1 cellular context compared by ENCODE assay signal in the genomic region with DNA sequence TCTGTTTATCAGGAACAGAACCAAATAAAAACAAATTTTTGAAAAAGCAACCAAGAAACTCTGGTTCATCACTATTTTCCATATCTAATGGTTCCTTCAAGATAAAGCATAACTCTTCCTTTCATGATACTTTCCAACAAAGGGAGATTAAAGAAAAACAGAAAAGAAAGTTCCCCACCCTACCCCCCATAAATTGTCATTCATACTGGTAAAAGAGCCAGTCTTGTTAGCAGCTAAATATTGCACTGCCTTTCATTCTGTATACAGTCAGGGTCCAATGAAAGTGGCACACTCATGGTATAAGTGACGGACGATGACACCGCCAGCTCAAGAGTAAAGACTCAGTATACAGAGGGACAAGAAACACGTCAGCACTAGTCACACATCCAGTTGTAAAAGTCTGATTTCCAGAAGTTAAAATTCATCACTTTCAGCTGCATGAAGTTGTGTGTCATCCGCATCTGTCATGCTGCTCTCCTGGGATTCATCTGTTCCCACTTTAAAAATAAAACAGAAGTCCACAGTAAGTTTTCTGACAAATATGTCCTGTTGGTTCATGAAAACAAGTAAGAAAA.
TF ChIP-seq lines count a peak whose summit lies in the region.

No MANE protein-coding gene starts in this region.

TF ChIP-seq in IMR-90, 13 proteins besides CTCF, POLR2A, EP300 and RAD21:
- TF ChIP-seq MXI1 (IDR thresholded peaks at IDR 0.05; ENCODE audit: borderline replicate concordance, low read depth, low read length) (no peak), RCOR1 (IDR thresholded peaks at IDR 0.05; ENCODE audit: insufficient replicate concordance, low read length) (no peak), MAZ (IDR thresholded peaks at IDR 0.05; ENCODE audit: borderline replicate concordance, low read depth, low read length) (no peak), MAFK (IDR thresholded peaks at IDR 0.05; ENCODE audit: low read depth, low read length) (no peak), SMC3 (IDR thresholded peaks at IDR 0.05; ENCODE audit: low read depth, low read length) (no peak), NFE2L2 (IDR thresholded peaks at IDR 0.05; ENCODE audit: low read depth, low read length) (no peak), BHLHE40 (IDR thresholded peaks at IDR 0.05; ENCODE audit: low read depth, low read length) (no peak; the same call in 1 of the 2 replicates)
